11 cellular contexts compared by ENCODE assay signal in genomic region chr4:40282857-40283256, GRCh38. TPM values are rescaled to one million over a fixed set of nuclear protein-coding genes. Genes with fewer than 3 reads are reported as not detected.
A peak's percentile ranks its signal among the peaks of the same experiment; 100 is the strongest.
DNase-seq lines count a peak whose midpoint lies in the region; ATAC-seq and TF ChIP-seq lines count a peak whose summit lies in the region.
"Not testable (repeated sequence)": the region's sequence is repeated elsewhere in the genome, so short reads cannot be mapped to it uniquely, and the experiment has no call there.
"Had no signal": no experiment of that assay in that cellular context is flagged by ENCODE, and none has a peak within 500 bp of the region (broad histone marks: within the 10 kb centered on the region; RNA-seq: fewer than 3 reads in every experiment).

No MANE protein-coding gene starts in this region.

- no CpG with 5 or more reads among the region's 7 CpGs for WGBS in trophoblast cell (ENCODE audit: extremely low coverage, insufficient coverage, insufficient read length)

- intact Hi-C loops in CD8-positive, alpha-beta T cell (cut with DNase I, micrococcal nuclease): loop anchor here in 1 of 2 experiments (10.0 kb wide), 1 partner anchor 1618 kb away; the partner anchor contains the start of gene KLF3
- intact Hi-C loops in PC-3 (cut with micrococcal nuclease): not testable (repeated sequence)

- not testable (repeated sequence) for H3K9me2 ChIP-seq in PC-3 (replicated peaks; ENCODE audit: low read length)

- not testable (repeated sequence) for H2AFZ ChIP-seq in PC-3 (ENCODE audit: low read length); trophoblast cell (ENCODE audit: insufficient read depth, low read length, poor library complexity)

- not testable (repeated sequence) for H3K9me3 Mint-ChIP-seq in CD8-positive, alpha-beta T cell; activated naive CD8-positive, alpha-beta T cell (ENCODE audit: low read depth); effector memory CD8-positive, alpha-beta T cell
- H3K9me3 Mint-ChIP-seq in activated CD4-positive, alpha-beta T cell treated with anti-CD3 and anti-CD28 coated beads, Interleukin-2, amount 10 ng/mL, durations not matched to agents 7 days and 5 days: peaks cover 13% of the 10 kb centered on the region
- peaks cover 14% of the 10 kb centered on the region for H3K9me3 Mint-ChIP-seq in activated T-helper 17 cell treated with anti-CD3 and anti-CD28 coated beads, Interleukin-2, amount 50 U/mL, for 72 hours
- H3K9me3 Mint-ChIP-seq in stimulated activated naive CD8-positive, alpha-beta T cell treated with anti-CD3 and anti-CD28 coated beads, Interleukin-15, amount 100 ng/mL, for 72 hours: peaks cover 11 to 24% of the 10 kb centered on the region in 2 donors

- DNase-seq in CD8-positive, alpha-beta T cell; PC-3; activated CD4-positive, alpha-beta T cell treated with anti-CD3 and anti-CD28 coated beads, Interleukin-2, amount 10 ng/mL, durations not matched to agents 7 days and 5 days; effector memory CD8-positive, alpha-beta T cell; stimulated activated naive CD8-positive, alpha-beta T cell treated with anti-CD3 and anti-CD28 coated beads, Interleukin-15, amount 100 ng/mL, for 72 hours: not testable (repeated sequence)
- DNase-seq in trophoblast cell: peak; percentile 74 to 88

- H3K4me1 ChIP-seq in CD8-positive, alpha-beta T cell (ENCODE audit: insufficient read depth, low read length): peaks cover 40% of the 10 kb centered on the region
- H3K4me1 ChIP-seq in PC-3 (ENCODE audit: insufficient read depth, low read length): peaks cover 13% of the 10 kb centered on the region
- H3K4me1 ChIP-seq in trophoblast cell (ENCODE audit: control insufficient read depth in 1 of 2, insufficient read depth in 2 of 2, low read length in 2 of 2): peaks cover 15% of the 10 kb centered on the region in 2 experiments

- not testable (repeated sequence) for H3K36me3 ChIP-seq in CD8-positive, alpha-beta T cell (ENCODE audit: insufficient read depth, low read length); PC-3 (ENCODE audit: low read depth, low read length); trophoblast cell (ENCODE audit: control insufficient read depth in 1 of 2, insufficient read depth in 2 of 2, low read length in 2 of 2)

- not testable (repeated sequence) for H4K8ac ChIP-seq in trophoblast cell (ENCODE audit: low read depth, low read length)

- CTCF ChIA-PET in CD8-positive, alpha-beta T cell (lab: Charles Lee): interaction anchor here (1.1 to 3.9 kb wide), 7 partner anchors 10 to 43 kb away, joined by 4 to 32 read pairs (median 7); no protein-coding TSS in a partner anchor
- CTCF ChIA-PET in PC-3 (lab: Charles Lee): not testable (repeated sequence)
- CTCF ChIA-PET in activated CD4-positive, alpha-beta T cell treated with anti-CD3 and anti-CD28 coated beads, Interleukin-2, amount 10 ng/mL, durations not matched to agents 7 days and 5 days (lab: Charles Lee): interaction anchor here (0.6 to 2.7 kb wide), 11 partner anchors 8 to 131 kb away, joined by 3 to 24 read pairs (median 4); no protein-coding TSS in a partner anchor

- peak overlapping the region; percentile 15 for H2AK5ac ChIP-seq in trophoblast cell (ENCODE audit: low read length)

- H3K27ac Mint-ChIP-seq in CD8-positive, alpha-beta T cell: peak overlapping the region; percentile 97
- H3K27ac Mint-ChIP-seq in activated CD4-positive, alpha-beta T cell treated with anti-CD3 and anti-CD28 coated beads, Interleukin-2, amount 10 ng/mL, durations not matched to agents 7 days and 5 days: peak overlapping the region; percentile 84
- peak overlapping the region; percentile 95 for H3K27ac Mint-ChIP-seq in activated T-helper 17 cell treated with anti-CD3 and anti-CD28 coated beads, Interleukin-2, amount 50 U/mL, for 72 hours
- peak overlapping the region; percentile 97 for H3K27ac Mint-ChIP-seq in activated naive CD8-positive, alpha-beta T cell
- H3K27ac Mint-ChIP-seq in effector memory CD8-positive, alpha-beta T cell: peak overlapping the region; percentile 86 to 98
- H3K27ac Mint-ChIP-seq in stimulated activated naive CD8-positive, alpha-beta T cell treated with anti-CD3 and anti-CD28 coated beads, Interleukin-15, amount 100 ng/mL, for 72 hours: peak overlapping the region; percentile 60 to 97

- not testable (repeated sequence) for H3F3A ChIP-seq in PC-3 (ENCODE audit: low read length, unreplicated experiment)

- H3K14ac ChIP-seq in trophoblast cell (ENCODE audit: low read length): peak overlapping the region; percentile 66

- peak overlapping the region; percentile 26 for H2BK120ac ChIP-seq in trophoblast cell (ENCODE audit: insufficient read depth, low read length, poor library complexity)

- not testable (repeated sequence) for ATAC-seq in CD8-positive, alpha-beta T cell; PC-3; activated T-helper 17 cell treated with anti-CD3 and anti-CD28 coated beads, Interleukin-2, amount 50 U/mL, for 72 hours (replicated peaks); effector memory CD8-positive, alpha-beta T cell (replicated peaks); stimulated activated naive CD8-positive, alpha-beta T cell treated with anti-CD3 and anti-CD28 coated beads, Interleukin-15, amount 100 ng/mL, for 72 hours

- not testable (repeated sequence) for H3K4ac ChIP-seq in trophoblast cell (ENCODE audit: low read depth, low read length)

- H4K12ac ChIP-seq in trophoblast cell (ENCODE audit: low read depth, low read length): peak overlapping the region; percentile 39

- not testable (repeated sequence) for H2BK12ac ChIP-seq in trophoblast cell (ENCODE audit: low read length)

- H3K27me3 ChIP-seq in CD8-positive, alpha-beta T cell (ENCODE audit: insufficient read depth, low read length); PC-3 (ENCODE audit: low read length); trophoblast cell (ENCODE audit: insufficient read depth, low read length): not testable (repeated sequence)

- not testable (repeated sequence) for H3K4me2 ChIP-seq in PC-3 (ENCODE audit: low read length); trophoblast cell (ENCODE audit: low read length)

- H3K79me2 ChIP-seq in PC-3 (ENCODE audit: low read length); trophoblast cell (ENCODE audit: control insufficient read depth, insufficient read depth, low read length, poor library complexity): not testable (repeated sequence)

- not testable (repeated sequence) for H4K20me1 ChIP-seq in PC-3 (ENCODE audit: low read length)

- H3K36me3 Mint-ChIP-seq in CD8-positive, alpha-beta T cell; activated CD4-positive, alpha-beta T cell treated with anti-CD3 and anti-CD28 coated beads, Interleukin-2, amount 10 ng/mL, durations not matched to agents 7 days and 5 days (ENCODE audit: low read depth); activated T-helper 17 cell treated with anti-CD3 and anti-CD28 coated beads, Interleukin-2, amount 50 U/mL, for 72 hours (ENCODE audit: low read depth); effector memory CD8-positive, alpha-beta T cell (ENCODE audit: insufficient read depth): not testable (repeated sequence)
- H3K36me3 Mint-ChIP-seq in activated naive CD8-positive, alpha-beta T cell: peaks cover 14% of the 10 kb centered on the region

- POLR2A ChIA-PET in CD8-positive, alpha-beta T cell (lab: Charles Lee): interaction anchor here (1.0 to 2.8 kb wide), 7 partner anchors 8 to 52 kb away, joined by 3 to 15 read pairs (median 6); no protein-coding TSS in a partner anchor
- POLR2A ChIA-PET in PC-3 (lab: Charles Lee; ENCODE audit: unreplicated experiment); activated CD4-positive, alpha-beta T cell treated with anti-CD3 and anti-CD28 coated beads, Interleukin-2, amount 10 ng/mL, durations not matched to agents 7 days and 5 days (lab: Charles Lee): not testable (repeated sequence)

- H3K18ac ChIP-seq in trophoblast cell (ENCODE audit: low read length): peak overlapping the region; percentile 63

- H3K4me1 Mint-ChIP-seq in CD8-positive, alpha-beta T cell (ENCODE audit: low read depth): peaks cover 60% of the 10 kb centered on the region
- H3K4me1 Mint-ChIP-seq in activated CD4-positive, alpha-beta T cell treated with anti-CD3 and anti-CD28 coated beads, Interleukin-2, amount 10 ng/mL, durations not matched to agents 7 days and 5 days: peaks cover 48% of the 10 kb centered on the region
- peaks cover 38% of the 10 kb centered on the region for H3K4me1 Mint-ChIP-seq in activated T-helper 17 cell treated with anti-CD3 and anti-CD28 coated beads, Interleukin-2, amount 50 U/mL, for 72 hours
- peaks cover 63% of the 10 kb centered on the region for H3K4me1 Mint-ChIP-seq in activated naive CD8-positive, alpha-beta T cell (ENCODE audit: low read depth)
- H3K4me1 Mint-ChIP-seq in effector memory CD8-positive, alpha-beta T cell (ENCODE audit: low read depth in 2 of 2): peaks cover 37 to 39% of the 10 kb centered on the region in 2 donors
- peaks cover 76% of the 10 kb centered on the region for H3K4me1 Mint-ChIP-seq in stimulated activated naive CD8-positive, alpha-beta T cell treated with anti-CD3 and anti-CD28 coated beads, Interleukin-15, amount 100 ng/mL, for 72 hours

- not testable (repeated sequence) for H3K27me3 Mint-ChIP-seq in CD8-positive, alpha-beta T cell (ENCODE audit: low read depth); activated CD4-positive, alpha-beta T cell treated with anti-CD3 and anti-CD28 coated beads, Interleukin-2, amount 10 ng/mL, durations not matched to agents 7 days and 5 days; activated T-helper 17 cell treated with anti-CD3 and anti-CD28 coated beads, Interleukin-2, amount 50 U/mL, for 72 hours; activated naive CD8-positive, alpha-beta T cell; effector memory CD8-positive, alpha-beta T cell; stimulated activated naive CD8-positive, alpha-beta T cell treated with anti-CD3 and anti-CD28 coated beads, Interleukin-15, amount 100 ng/mL, for 72 hours

- not testable (repeated sequence) for H3K4me3 Mint-ChIP-seq in CD8-positive, alpha-beta T cell; activated CD4-positive, alpha-beta T cell treated with anti-CD3 and anti-CD28 coated beads, Interleukin-2, amount 10 ng/mL, durations not matched to agents 7 days and 5 days
- peak overlapping the region; percentile 77 for H3K4me3 Mint-ChIP-seq in activated T-helper 17 cell treated with anti-CD3 and anti-CD28 coated beads, Interleukin-2, amount 50 U/mL, for 72 hours
- H3K4me3 Mint-ChIP-seq in activated naive CD8-positive, alpha-beta T cell: peak overlapping the region; percentile 7
- peak overlapping the region; percentile 36 to 72 for H3K4me3 Mint-ChIP-seq in effector memory CD8-positive, alpha-beta T cell
- peak overlapping the region in 1 of 2 donors; percentile 5 for H3K4me3 Mint-ChIP-seq in stimulated activated naive CD8-positive, alpha-beta T cell treated with anti-CD3 and anti-CD28 coated beads, Interleukin-15, amount 100 ng/mL, for 72 hours

- H3K4me3 ChIP-seq in CD8-positive, alpha-beta T cell (ENCODE audit: low read depth, low read length); PC-3 (ENCODE audit: low read length); trophoblast cell (ENCODE audit: low read depth, low read length): not testable (repeated sequence)

- not testable (repeated sequence) for H3K79me1 ChIP-seq in trophoblast cell (ENCODE audit: low read length)

- TF ChIP-seq CTCF in CD8-positive, alpha-beta T cell (IDR thresholded peaks at IDR 0.05); PC-3 (conservative IDR thresholded peaks at IDR 0.05; ENCODE audit: low read depth, low read length): not testable (repeated sequence)

- H3K23ac ChIP-seq in trophoblast cell (ENCODE audit: low read length): not testable (repeated sequence)

- peak overlapping the region; percentile 70 for H3K9ac ChIP-seq in PC-3 (ENCODE audit: low read length)
- H3K9ac ChIP-seq in trophoblast cell (ENCODE audit: low read length): not testable (repeated sequence)

- not testable (repeated sequence) for BruUV-seq in PC-3 (replicated peaks; lab: Mats Ljungman, UMichigan)

- H3K27ac ChIP-seq in CD8-positive, alpha-beta T cell (ENCODE audit: low read depth, low read length): not testable (repeated sequence)
- peak overlapping the region; percentile 84 for H3K27ac ChIP-seq in PC-3 (ENCODE audit: low read length)
- peak overlapping the region; percentile 40 for H3K27ac ChIP-seq in trophoblast cell (ENCODE audit: low read depth, low read length)

- peak overlapping the region; percentile 36 for H2BK5ac ChIP-seq in trophoblast cell (ENCODE audit: low read depth, low read length, poor library complexity)

- H4K91ac ChIP-seq in trophoblast cell (ENCODE audit: low read depth, low read length): peak overlapping the region; percentile 63

- H3K9me3 ChIP-seq in CD8-positive, alpha-beta T cell (ENCODE audit: low read length); PC-3 (ENCODE audit: low read length); trophoblast cell (ENCODE audit: insufficient read depth, low read depth, low read length): not testable (repeated sequence)

RNA-seq across cellular contexts. Expression of gene CHRNA9, which starts 52.3 kb away (rescaled TPM):
- total RNA-seq in CD8-positive, alpha-beta T cell: under 1 TPM; 0.14 to 0.58 TPM
- not detected in 2 replicates for total RNA-seq in PC-3 (2014; rRNA removed)
- not detected for total RNA-seq in activated CD4-positive, alpha-beta T cell treated with anti-CD3 and anti-CD28 coated beads, Interleukin-2, amount 10 ng/mL, durations not matched to agents 7 days and 5 days
- not detected for total RNA-seq in activated T-helper 17 cell treated with anti-CD3 and anti-CD28 coated beads, Interleukin-2, amount 50 U/mL, for 72 hours
- polyA plus RNA-seq in trophoblast cell (2013): 0.10 and 0.17 TPM in 2 replicates
- total RNA-seq: Calu3, HFFc6, K562 had no signal
- polyA plus RNA-seq: K562 had no signal
